3 cellular contexts compared by ENCODE assay signal in genomic region chr11:57597461-57597892, GRCh38.
TF ChIP-seq lines count a peak whose summit lies in the region.

SERPING1 (plus strand) TSS chr11:57597685; CDS start chr11:57598271, 586 bp downstream.

TF ChIP-seq in HCT116, 20 proteins besides CTCF, POLR2A, EP300 and RAD21:
- TF ChIP-seq CEBPB (IDR thresholded peaks at IDR 0.05; ENCODE audit: low read depth): no peak
- no peak for TF ChIP-seq CBX3 (IDR thresholded peaks at IDR 0.05; ENCODE audit: low read depth)
- TF ChIP-seq TCF7L2 (IDR thresholded peaks at IDR 0.05; ENCODE audit: borderline replicate concordance, extremely low read depth, insufficient read depth, insufficient read length): no peak
- no peak for TF ChIP-seq POLR2AphosphoS5 (IDR thresholded peaks at IDR 0.05; ENCODE audit: low read depth, low read length)
- no peak for TF ChIP-seq SRF (IDR thresholded peaks at IDR 0.05; ENCODE audit: low read depth)
- no peak for TF ChIP-seq JUND (IDR thresholded peaks at IDR 0.05)
- no peak for TF ChIP-seq EZH2 (IDR thresholded peaks at IDR 0.05)
- TF ChIP-seq ZFX (IDR thresholded peaks at IDR 0.05): no peak
- no peak for TF ChIP-seq ZNF274 (IDR thresholded peaks at IDR 0.05; ENCODE audit: low read depth, low read length)
- no peak for TF ChIP-seq YY1 (IDR thresholded peaks at IDR 0.05; ENCODE audit: extremely low read depth, insufficient replicate concordance, low read depth, low read length)
- no peak for TF ChIP-seq EZH2phosphoT487 (IDR thresholded peaks at IDR 0.05; ENCODE audit: borderline replicate concordance)
- TF ChIP-seq SP1 (IDR thresholded peaks at IDR 0.05; ENCODE audit: low read depth): no peak
- TF ChIP-seq SIN3A (IDR thresholded peaks at IDR 0.05; ENCODE audit: low read depth): no peak
- TF ChIP-seq, protein P1, sequence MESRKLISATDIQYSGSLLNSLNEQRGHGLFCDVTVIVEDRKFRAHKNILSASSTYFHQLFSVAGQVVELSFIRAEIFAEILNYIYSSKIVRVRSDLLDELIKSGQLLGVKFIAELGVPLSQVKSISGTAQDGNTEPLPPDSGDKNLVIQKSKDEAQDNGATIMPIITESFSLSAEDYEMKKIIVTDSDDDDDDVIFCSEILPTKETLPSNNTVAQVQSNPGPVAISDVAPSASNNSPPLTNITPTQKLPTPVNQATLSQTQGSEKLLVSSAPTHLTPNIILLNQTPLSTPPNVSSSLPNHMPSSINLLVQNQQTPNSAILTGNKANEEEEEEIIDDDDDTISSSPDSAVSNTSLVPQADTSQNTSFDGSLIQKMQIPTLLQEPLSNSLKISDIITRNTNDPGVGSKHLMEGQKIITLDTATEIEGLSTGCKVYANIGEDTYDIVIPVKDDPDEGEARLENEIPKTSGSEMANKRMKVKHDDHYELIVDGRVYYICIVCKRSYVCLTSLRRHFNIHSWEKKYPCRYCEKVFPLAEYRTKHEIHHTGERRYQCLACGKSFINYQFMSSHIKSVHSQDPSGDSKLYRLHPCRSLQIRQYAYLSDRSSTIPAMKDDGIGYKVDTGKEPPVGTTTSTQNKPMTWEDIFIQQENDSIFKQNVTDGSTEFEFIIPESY (IDR thresholded peaks at IDR 0.05; ENCODE audit: extremely low read depth, insufficient replicate concordance, low read length): no peak
- no peak for TF ChIP-seq ATF3 (IDR thresholded peaks at IDR 0.05)
- TF ChIP-seq, protein P2, sequence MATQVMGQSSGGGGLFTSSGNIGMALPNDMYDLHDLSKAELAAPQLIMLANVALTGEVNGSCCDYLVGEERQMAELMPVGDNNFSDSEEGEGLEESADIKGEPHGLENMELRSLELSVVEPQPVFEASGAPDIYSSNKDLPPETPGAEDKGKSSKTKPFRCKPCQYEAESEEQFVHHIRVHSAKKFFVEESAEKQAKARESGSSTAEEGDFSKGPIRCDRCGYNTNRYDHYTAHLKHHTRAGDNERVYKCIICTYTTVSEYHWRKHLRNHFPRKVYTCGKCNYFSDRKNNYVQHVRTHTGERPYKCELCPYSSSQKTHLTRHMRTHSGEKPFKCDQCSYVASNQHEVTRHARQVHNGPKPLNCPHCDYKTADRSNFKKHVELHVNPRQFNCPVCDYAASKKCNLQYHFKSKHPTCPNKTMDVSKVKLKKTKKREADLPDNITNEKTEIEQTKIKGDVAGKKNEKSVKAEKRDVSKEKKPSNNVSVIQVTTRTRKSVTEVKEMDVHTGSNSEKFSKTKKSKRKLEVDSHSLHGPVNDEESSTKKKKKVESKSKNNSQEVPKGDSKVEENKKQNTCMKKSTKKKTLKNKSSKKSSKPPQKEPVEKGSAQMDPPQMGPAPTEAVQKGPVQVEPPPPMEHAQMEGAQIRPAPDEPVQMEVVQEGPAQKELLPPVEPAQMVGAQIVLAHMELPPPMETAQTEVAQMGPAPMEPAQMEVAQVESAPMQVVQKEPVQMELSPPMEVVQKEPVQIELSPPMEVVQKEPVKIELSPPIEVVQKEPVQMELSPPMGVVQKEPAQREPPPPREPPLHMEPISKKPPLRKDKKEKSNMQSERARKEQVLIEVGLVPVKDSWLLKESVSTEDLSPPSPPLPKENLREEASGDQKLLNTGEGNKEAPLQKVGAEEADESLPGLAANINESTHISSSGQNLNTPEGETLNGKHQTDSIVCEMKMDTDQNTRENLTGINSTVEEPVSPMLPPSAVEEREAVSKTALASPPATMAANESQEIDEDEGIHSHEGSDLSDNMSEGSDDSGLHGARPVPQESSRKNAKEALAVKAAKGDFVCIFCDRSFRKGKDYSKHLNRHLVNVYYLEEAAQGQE (IDR thresholded peaks at IDR 0.05; ENCODE audit: low read depth): no peak
- TF ChIP-seq EGR1 (IDR thresholded peaks at IDR 0.05; ENCODE audit: low read depth): no peak
- no peak for TF ChIP-seq FOSL1 (IDR thresholded peaks at IDR 0.05; ENCODE audit: low read depth)

TF ChIP-seq in HepG2, 621 proteins besides CTCF, POLR2A, EP300 and RAD21:
- TF ChIP-seq SRSF1 (optimal IDR thresholded peaks at IDR 0.05; ENCODE audit: low read depth, low read length) (peak; percentile 44), ARHGAP35 (CRISPR knock-in tag; IDR thresholded peaks at IDR 0.05; ENCODE audit: borderline replicate concordance) (no peak), TEAD3 (CRISPR knock-in tag; optimal IDR thresholded peaks at IDR 0.05; ENCODE audit: borderline replicate concordance) (peak; percentile 25), HDAC1 (CRISPR knock-in tag; IDR thresholded peaks at IDR 0.05) (0 out of 2 replicates have a peak, but pooled peaks have one; percentile 12), THRA (CRISPR knock-in tag; IDR thresholded peaks at IDR 0.05; ENCODE audit: borderline replicate concordance) (0 out of 2 replicates have a peak, but pooled peaks have one; percentile 32), PATZ1 (CRISPR knock-in tag; IDR thresholded peaks at IDR 0.05) (peak; percentile 87), SAP130 (CRISPR knock-in tag; IDR thresholded peaks at IDR 0.05; ENCODE audit: low read depth) (peak; percentile 10; the same call in 1 of the 2 replicates), ZFY (CRISPR knock-in tag; IDR thresholded peaks at IDR 0.05) (0 out of 2 replicates have a peak, but pooled peaks have one; percentile 28), LCORL (IDR thresholded peaks at IDR 0.05) (no peak), LCORL (CRISPR knock-in tag; IDR thresholded peaks at IDR 0.05) (peak; percentile 47; the same call in 1 of the 2 replicates), ZNF101 (CRISPR knock-in tag; IDR thresholded peaks at IDR 0.05; ENCODE audit: borderline replicate concordance, low read depth) (no peak), ZNF451 (CRISPR knock-in tag; IDR thresholded peaks at IDR 0.05) (no peak)

TF ChIP-seq in HEK293T, 16 proteins besides CTCF, POLR2A, EP300 and RAD21 (continued from another document):
- TF ChIP-seq SUZ12 (IDR thresholded peaks at IDR 0.05) (no peak), FOXK2 (IDR thresholded peaks at IDR 0.05) (no peak), TARDBP (IDR thresholded peaks at IDR 0.05) (no peak), L3MBTL2 (conservative IDR thresholded peaks at IDR 0.05) (no peak), FOXA1 (IDR thresholded peaks at IDR 0.05) (no peak), CTBP1 (IDR thresholded peaks at IDR 0.05; ENCODE audit: borderline replicate concordance) (no peak)
